18 cellular contexts compared by ENCODE assay signal in genomic region chr11:12132790-12133145, GRCh38.
"Had no signal": no experiment of that assay in that cellular context is flagged by ENCODE, and none has a peak within 500 bp of the region (broad histone marks: within the 10 kb centered on the region; RNA-seq: fewer than 3 reads in every experiment).

No MANE protein-coding gene starts in this region.

- H3K27me3 ChIP-seq: brain microvascular endothelial cell, pancreas, right lobe of liver, stomach, testis had no signal

- H3K27ac Mint-ChIP-seq: activated CD8-positive, alpha-beta memory T cell treated with anti-CD3 and anti-CD28 coated beads, Interleukin-2, amount 10 ng/mL, durations not matched to agents 7 days and 5 days; stimulated activated effector memory CD8-positive, alpha-beta T cell treated with anti-CD3 and anti-CD28 coated beads, Interleukin-12 subunit alpha, Interleukin-12 subunit beta, amount 100 ng/mL, for 72 hours had no signal

- H3K27me3 Mint-ChIP-seq: activated CD8-positive, alpha-beta memory T cell treated with anti-CD3 and anti-CD28 coated beads, Interleukin-2, amount 10 ng/mL, durations not matched to agents 7 days and 5 days; activated T-helper 17 cell treated with anti-CD3 and anti-CD28 coated beads, Interleukin-2, amount 50 U/mL, for 72 hours; central memory CD8-positive, alpha-beta T cell; naive thymus-derived CD8-positive, alpha-beta T cell; T-cell had no signal

- H3K9me3 ChIP-seq: lower lobe of right lung, pancreas, right lobe of liver, stomach, testis had no signal

- H3K36me3 ChIP-seq: lower lobe of right lung, pancreas, right lobe of liver, stomach had no signal

- H3K4me3 Mint-ChIP-seq: activated CD8-positive, alpha-beta memory T cell treated with anti-CD3 and anti-CD28 coated beads, Interleukin-2, amount 10 ng/mL, durations not matched to agents 7 days and 5 days; central memory CD8-positive, alpha-beta T cell; stimulated activated effector memory CD8-positive, alpha-beta T cell treated with anti-CD3 and anti-CD28 coated beads, Interleukin-12 subunit alpha, Interleukin-12 subunit beta, amount 100 ng/mL, for 72 hours had no signal

- DNase-seq: activated CD4-positive, alpha-beta T cell treated with anti-CD3 and anti-CD28 coated beads, Interleukin-2, amount 50 U/mL, for 4 hours; activated CD8-positive, alpha-beta memory T cell treated with anti-CD3 and anti-CD28 coated beads, Interleukin-2, amount 10 ng/mL, durations not matched to agents 7 days and 5 days; activated naive CD4-positive, alpha-beta T cell; brain microvascular endothelial cell; effector CD4-positive, alpha-beta T cell; hypothalamus; islet precursor cell; lower lobe of right lung; pancreas; right lobe of liver; stimulated activated CD4-positive, alpha-beta T cell treated with anti-CD3 and anti-CD28 coated beads, Interleukin-4, amount 100 ng/mL, for 24 hours; stomach; T-cell; testis had no signal

- H3K36me3 Mint-ChIP-seq: naive thymus-derived CD8-positive, alpha-beta T cell; T-cell had no signal

- H3K4me3 ChIP-seq: lower lobe of right lung, pancreas, right lobe of liver, stomach, testis had no signal

- H3K27ac ChIP-seq: brain microvascular endothelial cell, pancreas, right lobe of liver had no signal

- H3K4me1 ChIP-seq: pancreas, right lobe of liver had no signal

- H3K9me3 Mint-ChIP-seq: activated T-helper 17 cell treated with anti-CD3 and anti-CD28 coated beads, Interleukin-2, amount 50 U/mL, for 72 hours; central memory CD8-positive, alpha-beta T cell; naive thymus-derived CD8-positive, alpha-beta T cell; stimulated activated effector memory CD8-positive, alpha-beta T cell treated with anti-CD3 and anti-CD28 coated beads, Interleukin-12 subunit alpha, Interleukin-12 subunit beta, amount 100 ng/mL, for 72 hours; T-cell had no signal
